Comparison of ENCODE assay signal across 17 cellular contexts in genomic region chr17:73118876-73119485, GRCh38. TPM values are rescaled to one million over a fixed set of nuclear protein-coding genes. Genes with fewer than 3 reads are reported as not detected.
DNase-seq lines count a peak whose midpoint lies in the region; ATAC-seq and TF ChIP-seq lines count a peak whose summit lies in the region.
"Had no signal": no experiment of that assay in that cellular context is flagged by ENCODE, and none has a peak within 500 bp of the region (broad histone marks: within the 10 kb centered on the region; RNA-seq: fewer than 3 reads in every experiment).

No MANE protein-coding gene starts in this region.

- peak overlapping the region; percentile 100 for H3K27ac Mint-ChIP-seq in glutamatergic neuron (ENCODE audit: unreplicated experiment)
- H3K27ac Mint-ChIP-seq: activated CD4-positive, alpha-beta memory T cell treated with anti-CD3 and anti-CD28 coated beads for 36 hours; activated T-helper 1 cell treated with anti-CD3 and anti-CD28 coated beads, Interleukin-12 subunit alpha, Interleukin-12 subunit beta, Interleukin-2, Interleukin-4 antibody, amounts not matched to agents 30 ng/mL and 10 ng/mL and 1 ng/mL, durations not matched to agents 14 hours and 24 hours and 36 hours had no signal

- H3K4me3 Mint-ChIP-seq in glutamatergic neuron (ENCODE audit: unreplicated experiment), result peak overlapping the region; percentile 46
- H3K4me3 Mint-ChIP-seq: activated CD4-positive, alpha-beta memory T cell treated with anti-CD3 and anti-CD28 coated beads for 36 hours; activated T-helper 1 cell treated with anti-CD3 and anti-CD28 coated beads, Interleukin-12 subunit alpha, Interleukin-12 subunit beta, Interleukin-2, Interleukin-4 antibody, amounts not matched to agents 30 ng/mL and 10 ng/mL and 1 ng/mL, durations not matched to agents 14 hours and 24 hours and 36 hours had no signal

- DNase-seq in COLO668 (lab: John Stamatoyannopoulos, UW; ENCODE audit: unreplicated experiment) (peak; percentile 46), NCI-H146 treated with DMSO at 0.1 percent for 48 hours (lab: John Stamatoyannopoulos, UW; ENCODE audit: unreplicated experiment) (peak; percentile 84), NCI-H524 (lab: John Stamatoyannopoulos, UW) (peak; percentile 100), glutamatergic neuron (peak; percentile 91), foreskin melanocyte (no peak), SKM-1 (lab: John Stamatoyannopoulos, UW; ENCODE audit: unreplicated experiment) (no peak), T-helper 2 cell (no peak)
- DNase-seq: activated CD4-positive, alpha-beta memory T cell treated with anti-CD3 and anti-CD28 coated beads for 36 hours; DND-41; KBM-7; NCI-H1105; stimulated activated CD4-positive, alpha-beta T cell treated with anti-CD3 and anti-CD28 coated beads, Interleukin-12 subunit alpha, Interleukin-12 subunit beta, amount 100 ng/mL, for 4 hours; stomach; uterus had no signal

- TF ChIP-seq CTCF in glutamatergic neuron (IDR thresholded peaks at IDR 0.05; ENCODE audit: partially characterized antibody, unreplicated experiment), result no peak

- peaks cover 35% of the 10 kb centered on the region for H3K4me1 Mint-ChIP-seq in glutamatergic neuron (ENCODE audit: low read depth, unreplicated experiment)

- no peak for ATAC-seq in HG02759 (IDR thresholded peaks at IDR 0.05; ENCODE audit: unreplicated experiment)

- H3K27me3 Mint-ChIP-seq in glutamatergic neuron (ENCODE audit: unreplicated experiment), result peaks cover 26% of the 10 kb centered on the region
- H3K27me3 Mint-ChIP-seq: activated CD4-positive, alpha-beta memory T cell treated with anti-CD3 and anti-CD28 coated beads for 36 hours had no signal

- H3K9me3 Mint-ChIP-seq in glutamatergic neuron (ENCODE audit: unreplicated experiment), result peaks cover 24% of the 10 kb centered on the region

- no peaks in the 10 kb centered on the region for H3K36me3 Mint-ChIP-seq in glutamatergic neuron (ENCODE audit: unreplicated experiment)
- H3K36me3 Mint-ChIP-seq: activated CD4-positive, alpha-beta memory T cell treated with anti-CD3 and anti-CD28 coated beads for 36 hours had no signal

RNA-seq across cellular contexts. Expression of gene SLC39A11, which starts 26.5 kb away (rescaled TPM):
- 16.3 TPM for total RNA-seq in glutamatergic neuron (ENCODE audit: unreplicated experiment)

RNA-seq across cellular contexts. Expression of gene SSTR2, which starts 45.8 kb away (rescaled TPM):
- 78.2 TPM for total RNA-seq in glutamatergic neuron (ENCODE audit: unreplicated experiment)
- total RNA-seq: fibroblast of villous mesenchyme had no signal

Comparison
In these comparisons a context has a peak if more than half of its experiments do, and no peak if none do; other contexts are left out.
1. DNase-seq: peak in COLO668 (single experiment), NCI-H146 treated with DMSO at 0.1 percent for 48 hours (single experiment), NCI-H524 (2 of 2) and glutamatergic neuron (single experiment); none in foreskin melanocyte (single experiment), SKM-1 (single experiment) and T-helper 2 cell (0 of 5).